Comparison of ENCODE assay signal across 8 cellular contexts in genomic region chr22:36480941-36481392, GRCh38. TPM values are rescaled to one million over a fixed set of nuclear protein-coding genes. Genes with fewer than 3 reads are reported as not detected.
DNase-seq lines count a peak whose midpoint lies in the region; ATAC-seq, FAIRE-seq and TF ChIP-seq lines count a peak whose summit lies in the region.

No MANE protein-coding gene starts in this region.

- H3K4me3 Mint-ChIP-seq in activated CD8-positive, alpha-beta memory T cell treated with anti-CD3 and anti-CD28 coated beads, Interleukin-2, amount 10 ng/mL, durations not matched to agents 7 days and 5 days = peak overlapping the region; percentile 93
- H3K4me3 Mint-ChIP-seq in activated CD8-positive, alpha-beta T cell treated with anti-CD3 and anti-CD28 coated beads, Interleukin-2, amount 10 ng/mL, durations not matched to agents 7 days and 5 days = peak overlapping the region; percentile 97

- in situ Hi-C loops in KBM-7 (cut with MboI; ENCODE audit: low pct_unique_long_range_greater_than_20kb, low sequenced_read_pairs) = loop anchor here (25.0 kb wide), 1 partner anchor 294 kb away; no protein-coding TSS in a partner anchor

- peak; percentile 9 for FAIRE-seq in keratinocyte (lab: Jason Lieb, UNC)

- peak overlapping the region; percentile 85 for H3K27ac ChIP-seq in keratinocyte (ENCODE audit: control insufficient read depth, insufficient read depth, low read length)
- H3K27ac ChIP-seq in thymus (ENCODE audit: low read depth) = peak overlapping the region; percentile 88

- CTCF ChIA-PET in activated CD8-positive, alpha-beta memory T cell treated with anti-CD3 and anti-CD28 coated beads, Interleukin-2, amount 10 ng/mL, durations not matched to agents 7 days and 5 days (lab: Charles Lee) = interaction anchor here (1.0 to 1.9 kb wide), 5 partner anchors 11 to 285 kb away, joined by 3 to 9 read pairs (median 4); no protein-coding TSS in a partner anchor
- CTCF ChIA-PET in activated CD8-positive, alpha-beta T cell treated with anti-CD3 and anti-CD28 coated beads, Interleukin-2, amount 10 ng/mL, durations not matched to agents 7 days and 5 days (lab: Charles Lee) = interaction anchor here (1.4 to 2.6 kb wide), 3 partner anchors 10 to 180 kb away, joined by 3 to 13 read pairs (median 6); no protein-coding TSS in a partner anchor

- no peaks in the 10 kb centered on the region for H3K27me3 ChIP-seq in keratinocyte (ENCODE audit: control insufficient read depth, extremely low read depth, insufficient read depth, low read length)
- peaks cover 2% of the 10 kb centered on the region for H3K27me3 ChIP-seq in thymus (ENCODE audit: control insufficient read depth, insufficient read depth)

- no peaks in the 10 kb centered on the region for H3K9me1 ChIP-seq in keratinocyte (ENCODE audit: control insufficient read depth, extremely low read depth, insufficient read depth, low read length)

- no peaks in the 10 kb centered on the region for H3K9me3 Mint-ChIP-seq in activated CD8-positive, alpha-beta memory T cell treated with anti-CD3 and anti-CD28 coated beads, Interleukin-2, amount 10 ng/mL, durations not matched to agents 7 days and 5 days (ENCODE audit: low read depth)
- H3K9me3 Mint-ChIP-seq in activated CD8-positive, alpha-beta T cell treated with anti-CD3 and anti-CD28 coated beads, Interleukin-2, amount 10 ng/mL, durations not matched to agents 7 days and 5 days (ENCODE audit: insufficient read depth) = no peaks in the 10 kb centered on the region

- DNase-seq in activated CD8-positive, alpha-beta memory T cell treated with anti-CD3 and anti-CD28 coated beads, Interleukin-2, amount 10 ng/mL, durations not matched to agents 7 days and 5 days = no peak
- DNase-seq in activated CD8-positive, alpha-beta memory T cell treated with anti-CD3 and anti-CD28 coated beads, Interleukin-2, amount 50 U/mL, for 4 hours = no peak
- no peak for DNase-seq in activated CD8-positive, alpha-beta T cell treated with anti-CD3 and anti-CD28 coated beads, Interleukin-2, amount 10 ng/mL, durations not matched to agents 7 days and 5 days
- DNase-seq in keratinocyte (ENCODE audit: low read depth, low spot score) = no peak
- DNase-seq in dedifferentiated amniotic fluid mesenchymal stem cell (ENCODE audit: extremely low spot score) = no peak
- DNase-seq in KBM-7 = no peak

- H3K27me3 Mint-ChIP-seq in activated CD8-positive, alpha-beta memory T cell treated with anti-CD3 and anti-CD28 coated beads, Interleukin-2, amount 10 ng/mL, durations not matched to agents 7 days and 5 days = no peaks in the 10 kb centered on the region
- no peaks in the 10 kb centered on the region for H3K27me3 Mint-ChIP-seq in activated CD8-positive, alpha-beta T cell treated with anti-CD3 and anti-CD28 coated beads, Interleukin-2, amount 10 ng/mL, durations not matched to agents 7 days and 5 days (ENCODE audit: low read depth)

- peaks cover 11% of the 10 kb centered on the region for H3K79me2 ChIP-seq in keratinocyte (ENCODE audit: control insufficient read depth, insufficient read depth, low read length)

- H3K36me3 ChIP-seq in keratinocyte (ENCODE audit: control insufficient read depth in 2 of 2, extremely low read depth in 1 of 2, insufficient read depth in 2 of 2, low read length in 2 of 2) (peaks cover 15 to 16% of the 10 kb centered on the region in 2 experiments), thymus (ENCODE audit: control insufficient read depth, insufficient read depth) (peaks cover 22% of the 10 kb centered on the region)

- H2AFZ ChIP-seq in keratinocyte (ENCODE audit: control insufficient read depth, low read length) = peak overlapping the region; percentile 94

- POLR2A ChIA-PET in activated CD8-positive, alpha-beta T cell treated with anti-CD3 and anti-CD28 coated beads, Interleukin-2, amount 10 ng/mL, durations not matched to agents 7 days and 5 days (lab: Charles Lee) = interaction anchor here (0.8 to 1.6 kb wide), 7 partner anchors 14 to 241 kb away, joined by 3 to 5 read pairs (median 3); partner anchors contain the start of gene APOL2

- H3K4me3 ChIP-seq in keratinocyte (ENCODE audit: control insufficient read depth in 2 of 3, extremely low read depth in 1 of 3, insufficient read depth in 2 of 3, low read depth in 1 of 3, low read length in 3 of 3) (peak overlapping the region; percentile 66 to 98 (median 85)), thymus (ENCODE audit: low read length) (peak overlapping the region; percentile 66)

- WGBS in thymus = 11% methylated on average over 9 of the region's 9 CpGs

- H3K9me3 ChIP-seq in keratinocyte (ENCODE audit: control insufficient read depth, low read depth, low read length) (no peaks in the 10 kb centered on the region), thymus (ENCODE audit: control insufficient read depth) (no peaks in the 10 kb centered on the region)

- ATAC-seq in activated CD8-positive, alpha-beta memory T cell treated with anti-CD3 and anti-CD28 coated beads, Interleukin-2, amount 10 ng/mL, durations not matched to agents 7 days and 5 days = peak; percentile 5
- ATAC-seq in activated CD8-positive, alpha-beta T cell treated with anti-CD3 and anti-CD28 coated beads, Interleukin-2, amount 10 ng/mL, durations not matched to agents 7 days and 5 days = no peak
- ATAC-seq in HG03045 (IDR thresholded peaks at IDR 0.05; ENCODE audit: unreplicated experiment) = no peak

- peaks cover 30% of the 10 kb centered on the region for H3K4me1 Mint-ChIP-seq in activated CD8-positive, alpha-beta memory T cell treated with anti-CD3 and anti-CD28 coated beads, Interleukin-2, amount 10 ng/mL, durations not matched to agents 7 days and 5 days
- H3K4me1 Mint-ChIP-seq in activated CD8-positive, alpha-beta T cell treated with anti-CD3 and anti-CD28 coated beads, Interleukin-2, amount 10 ng/mL, durations not matched to agents 7 days and 5 days (ENCODE audit: low read depth) = peaks cover 22% of the 10 kb centered on the region

- TF ChIP-seq CTCF in keratinocyte (optimal IDR thresholded peaks at IDR 0.05 in 1 of 3, IDR thresholded peaks at IDR 0.05 in 1 of 3, conservative IDR thresholded peaks at IDR 0.05 in 1 of 3; ENCODE audit: extremely low read depth in 1 of 3, insufficient read depth in 2 of 3, low read length in 3 of 3) = no peak

- H3K4me2 ChIP-seq in keratinocyte (ENCODE audit: control insufficient read depth, extremely low read depth, insufficient read depth, low read depth, low read length) = peak overlapping the region; percentile 96

- H3K9ac ChIP-seq in keratinocyte (ENCODE audit: control insufficient read depth, extremely low read depth, insufficient read depth, low read length) = peak overlapping the region; percentile 87

- no peaks in the 10 kb centered on the region for H4K20me1 ChIP-seq in keratinocyte (ENCODE audit: control insufficient read depth, extremely low read depth, insufficient read depth, low read length)

- H3K27ac Mint-ChIP-seq in activated CD8-positive, alpha-beta memory T cell treated with anti-CD3 and anti-CD28 coated beads, Interleukin-2, amount 10 ng/mL, durations not matched to agents 7 days and 5 days = peak overlapping the region; percentile 92
- H3K27ac Mint-ChIP-seq in activated CD8-positive, alpha-beta T cell treated with anti-CD3 and anti-CD28 coated beads, Interleukin-2, amount 10 ng/mL, durations not matched to agents 7 days and 5 days = peak overlapping the region; percentile 96

- dilution Hi-C loops in keratinocyte (cut with MboI; ENCODE audit: extremely low pct_ligation_motif_present, low sequenced_read_pairs) = no loop called here

- H3K36me3 Mint-ChIP-seq in activated CD8-positive, alpha-beta memory T cell treated with anti-CD3 and anti-CD28 coated beads, Interleukin-2, amount 10 ng/mL, durations not matched to agents 7 days and 5 days = peaks cover 25% of the 10 kb centered on the region
- peaks cover 33% of the 10 kb centered on the region for H3K36me3 Mint-ChIP-seq in activated CD8-positive, alpha-beta T cell treated with anti-CD3 and anti-CD28 coated beads, Interleukin-2, amount 10 ng/mL, durations not matched to agents 7 days and 5 days (ENCODE audit: low read depth)

- H3K4me1 ChIP-seq in keratinocyte (ENCODE audit: control insufficient read depth, extremely low read depth, insufficient read depth, low read length) = peaks cover 11% of the 10 kb centered on the region
- H3K4me1 ChIP-seq in thymus (ENCODE audit: control insufficient read depth, insufficient read depth, low read length) = peaks cover 5% of the 10 kb centered on the region

RNA-seq across cellular contexts. Expression of gene TXN2, which starts 0.5 kb away (rescaled TPM):
- 10 to 100 TPM; 78.7 to 82.6 TPM for total RNA-seq in activated CD8-positive, alpha-beta memory T cell treated with anti-CD3 and anti-CD28 coated beads, Interleukin-2, amount 10 ng/mL, durations not matched to agents 7 days and 5 days
- total RNA-seq in activated CD8-positive, alpha-beta T cell treated with anti-CD3 and anti-CD28 coated beads, Interleukin-2, amount 10 ng/mL, durations not matched to agents 7 days and 5 days = 10 to 100 TPM; 74.1 to 78.4 TPM
- polyA plus RNA-seq in keratinocyte (92.5 to 99.2 TPM (median 95.9 TPM) in 3 replicates), thymus (68.7 TPM)
- 28.6 TPM for polyA plus RNA-seq in keratinocyte (2011; ENCODE audit: low read depth)
- 93.8 and 123 TPM in 2 replicates for polyA plus RNA-seq in keratinocyte (2011; cell fraction: cytosol; rRNA removed)
- polyA plus RNA-seq in keratinocyte (2011; cell fraction: nucleus; rRNA removed) = 58.4 and 68.3 TPM in 2 replicates
- polyA plus RNA-seq in keratinocyte (2012; ENCODE audit: low replicate concordance) = 40.9 and 62.6 TPM in 2 replicates
- 62.9 to 78.3 TPM (median 72.1 TPM) in 3 replicates for polyA minus RNA-seq in keratinocyte
- polyA minus RNA-seq in keratinocyte (2011; cell fraction: cytosol; rRNA and poly(A)+ RNA removed) = 57.2 TPM
- polyA minus RNA-seq in keratinocyte (2011; cell fraction: nucleus; rRNA and poly(A)+ RNA removed) = 16.5 and 17.5 TPM in 2 replicates

RNA-seq across cellular contexts. Expression of gene FOXRED2, which starts 25.9 kb away (rescaled TPM):
- total RNA-seq in activated CD8-positive, alpha-beta memory T cell treated with anti-CD3 and anti-CD28 coated beads, Interleukin-2, amount 10 ng/mL, durations not matched to agents 7 days and 5 days = 10 to 100 TPM; 11.9 to 12.1 TPM
- total RNA-seq in activated CD8-positive, alpha-beta T cell treated with anti-CD3 and anti-CD28 coated beads, Interleukin-2, amount 10 ng/mL, durations not matched to agents 7 days and 5 days = 10 to 100 TPM; 19.0 to 20.3 TPM
- 0.54 to 1.9 TPM (median 0.71 TPM) in 3 replicates for polyA plus RNA-seq in keratinocyte
- polyA plus RNA-seq in keratinocyte (2011; ENCODE audit: low read depth) = 0.56 TPM
- polyA plus RNA-seq in keratinocyte (2011; cell fraction: cytosol; rRNA removed) = 0.79 and 1.1 TPM in 2 replicates
- 2.0 and 2.3 TPM in 2 replicates for polyA plus RNA-seq in keratinocyte (2011; cell fraction: nucleus; rRNA removed)
- 1.4 and 2.1 TPM in 2 replicates for polyA plus RNA-seq in keratinocyte (2012; ENCODE audit: low replicate concordance)
- polyA minus RNA-seq in keratinocyte = 1.3 to 5.1 TPM (median 1.8 TPM) in 3 replicates
- polyA minus RNA-seq in keratinocyte (2011; cell fraction: cytosol; rRNA and poly(A)+ RNA removed) = not detected
- 1.6 and 2.2 TPM in 2 replicates for polyA minus RNA-seq in keratinocyte (2011; cell fraction: nucleus; rRNA and poly(A)+ RNA removed)
- 2.5 TPM for polyA plus RNA-seq in thymus

RNA-seq across cellular contexts. Expression of gene EIF3D, which starts 48.0 kb away (rescaled TPM):
- 100 to 1,000 TPM; 205 to 232 TPM for total RNA-seq in activated CD8-positive, alpha-beta memory T cell treated with anti-CD3 and anti-CD28 coated beads, Interleukin-2, amount 10 ng/mL, durations not matched to agents 7 days and 5 days
- 100 to 1,000 TPM; 186 to 190 TPM for total RNA-seq in activated CD8-positive, alpha-beta T cell treated with anti-CD3 and anti-CD28 coated beads, Interleukin-2, amount 10 ng/mL, durations not matched to agents 7 days and 5 days
- 407 to 443 TPM (median 408 TPM) in 3 replicates for polyA plus RNA-seq in keratinocyte
- polyA plus RNA-seq in keratinocyte (2011; ENCODE audit: low read depth) = 273 TPM
- 360 and 419 TPM in 2 replicates for polyA plus RNA-seq in keratinocyte (2011; cell fraction: cytosol; rRNA removed)
- polyA plus RNA-seq in keratinocyte (2011; cell fraction: nucleus; rRNA removed) = 391 and 401 TPM in 2 replicates
- polyA plus RNA-seq in keratinocyte (2012; ENCODE audit: low replicate concordance) = 234 and 254 TPM in 2 replicates
- polyA minus RNA-seq in keratinocyte = 322 to 527 TPM (median 490 TPM) in 3 replicates
- polyA minus RNA-seq in keratinocyte (2011; cell fraction: cytosol; rRNA and poly(A)+ RNA removed) = 345 TPM
- 153 and 187 TPM in 2 replicates for polyA minus RNA-seq in keratinocyte (2011; cell fraction: nucleus; rRNA and poly(A)+ RNA removed)
- polyA plus RNA-seq in thymus = 185 TPM
